ENCODE assay signal across 8 cellular contexts in the genomic region with DNA sequence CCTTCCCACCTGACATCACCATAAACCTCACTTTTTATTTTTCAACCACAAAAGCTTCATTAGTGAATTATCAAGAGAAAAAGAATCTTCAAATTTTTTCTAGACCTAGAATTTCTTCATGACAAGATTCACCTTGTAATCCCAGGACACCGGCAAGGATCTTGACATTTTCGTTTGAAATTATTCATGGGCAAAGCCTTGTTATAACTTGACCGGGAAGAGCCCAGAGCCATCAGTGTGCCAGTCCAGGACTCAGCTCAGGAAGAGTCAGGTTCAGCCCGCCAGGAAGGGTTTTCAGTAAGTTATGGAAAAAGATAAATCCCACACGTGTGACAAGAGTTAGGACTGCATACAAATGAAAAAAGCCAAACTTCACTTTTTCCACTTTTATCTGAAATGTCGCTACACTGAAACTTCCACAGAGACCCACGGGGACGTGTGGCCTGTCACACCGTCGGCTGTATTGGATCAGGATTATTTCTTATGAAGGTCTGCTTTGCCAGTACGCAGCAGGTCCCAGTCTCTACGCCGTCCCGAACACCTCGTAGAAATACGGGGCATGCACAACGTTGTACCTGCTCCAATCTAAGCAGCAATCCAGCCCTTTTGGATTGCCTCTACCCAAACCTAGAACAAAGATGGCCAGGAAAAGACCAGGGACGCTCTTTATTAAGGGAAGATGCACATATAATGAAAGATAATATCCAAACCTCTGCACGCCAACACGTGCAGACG. TPM values are rescaled to one million over a fixed set of nuclear protein-coding genes. Genes with fewer than 3 reads are reported as not detected.
DNase-seq lines count a peak whose midpoint lies in the region; ATAC-seq and TF ChIP-seq lines count a peak whose summit lies in the region.

No MANE protein-coding gene starts in this region.

- intact Hi-C loops in CD4-positive, alpha-beta memory T cell (cut with micrococcal nuclease), result no loop called here

- no peaks in the 10 kb centered on the region for H3K36me3 Mint-ChIP-seq in CD4-positive, alpha-beta memory T cell

- H3K36me3 ChIP-seq in CD4-positive, alpha-beta memory T cell (ENCODE audit: insufficient read depth, low read length), result no peaks in the 10 kb centered on the region
- H3K36me3 ChIP-seq in Peyer's patch (peaks cover 0 to 8% (median 0%) of the 10 kb centered on the region in 3 donors), neuron (ENCODE audit: insufficient read depth, low read length) (peaks cover 3% of the 10 kb centered on the region)

- no peak for ATAC-seq in GM21737 (IDR thresholded peaks at IDR 0.05; ENCODE audit: unreplicated experiment)

- no peaks in the 10 kb centered on the region for H3K9me3 Mint-ChIP-seq in CD4-positive, alpha-beta memory T cell

- no peak overlapping the region for H3K4me3 ChIP-seq in CD4-positive, alpha-beta memory T cell (ENCODE audit: low read length in 2 of 2)
- H3K4me3 ChIP-seq in Peyer's patch, result peak overlapping the region; percentile 48 to 85 (median 70)
- peak overlapping the region; percentile 82 for H3K4me3 ChIP-seq in epithelial cell of proximal tubule (ENCODE audit: low read depth, low read length)
- peak overlapping the region; percentile 58 for H3K4me3 ChIP-seq in neuron (ENCODE audit: low read length)

- no peak for DNase-seq in CD4-positive, alpha-beta memory T cell
- DNase-seq in Peyer's patch, result no peak
- DNase-seq in epithelial cell of proximal tubule (ENCODE audit: low read depth), result no peak
- DNase-seq in NK-92 treated with Interleukin-12 subunit alpha and Interleukin-12 subunit beta, amount 100 ng/mL, for 24 hours (lab: John Stamatoyannopoulos, UW), result no peak
- no peak for DNase-seq in DMS153 treated with DMSO at 0.1 percent for 48 hours (lab: John Stamatoyannopoulos, UW; ENCODE audit: unreplicated experiment)
- no peak for DNase-seq in HEK293T (ENCODE audit: extremely low spot score)

- no peak overlapping the region for H3K27ac Mint-ChIP-seq in CD4-positive, alpha-beta memory T cell

- POLR2A ChIA-PET in CD4-positive, alpha-beta memory T cell (lab: Charles Lee; ENCODE audit: partially characterized antibody), result no interaction called here
- POLR2A ChIA-PET in HEK293T (lab: Yijun Ruan, JAX), result interaction anchor here (1.1 kb wide), 1 partner anchor 9 kb away, joined by 3 read pairs; no protein-coding TSS in a partner anchor

- CTCF ChIA-PET in CD4-positive, alpha-beta memory T cell (lab: Charles Lee; ENCODE audit: partially characterized antibody), result no interaction called here
- CTCF ChIA-PET in HEK293T (lab: Yijun Ruan, JAX), result no interaction called here

- peak overlapping the region; percentile 89 for H2AFZ ChIP-seq in neuron (ENCODE audit: low read depth, low read length)

- H3K4me1 Mint-ChIP-seq in CD4-positive, alpha-beta memory T cell, result peaks cover 10 to 25% (median 14%) of the 10 kb centered on the region in 4 donors

- no peak for TF ChIP-seq POLR2A in Peyer's patch (IDR thresholded peaks at IDR 0.05)

- H3K27me3 Mint-ChIP-seq in CD4-positive, alpha-beta memory T cell, result peaks cover 47 to 49% of the 10 kb centered on the region in 2 donors

- peaks cover 11% of the 10 kb centered on the region for H3K27me3 ChIP-seq in CD4-positive, alpha-beta memory T cell (ENCODE audit: insufficient read depth, low read length)
- H3K27me3 ChIP-seq in Peyer's patch (no peaks in the 10 kb centered on the region), neuron (ENCODE audit: insufficient read depth, low read length) (no peaks in the 10 kb centered on the region)

- peak overlapping the region; percentile 21 to 80 (median 63) for H3K4me3 Mint-ChIP-seq in CD4-positive, alpha-beta memory T cell

- no peak overlapping the region for H3K27ac ChIP-seq in CD4-positive, alpha-beta memory T cell (ENCODE audit: low read depth, low read length)
- H3K27ac ChIP-seq in Peyer's patch, result peak overlapping the region; percentile 75 to 92 (median 88)

- H3K9me3 ChIP-seq in CD4-positive, alpha-beta memory T cell (ENCODE audit: control insufficient read depth in 1 of 2, low read length in 2 of 2), result no peaks in the 10 kb centered on the region
- no peaks in the 10 kb centered on the region for H3K9me3 ChIP-seq in Peyer's patch
- no peaks in the 10 kb centered on the region for H3K9me3 ChIP-seq in neuron (ENCODE audit: low read length)

- H3K4me1 ChIP-seq in CD4-positive, alpha-beta memory T cell (ENCODE audit: insufficient read depth, low read length), result peaks cover 10% of the 10 kb centered on the region
- H3K4me1 ChIP-seq in Peyer's patch (peaks cover 0 to 11% (median 5%) of the 10 kb centered on the region in 4 donors), neuron (ENCODE audit: insufficient read depth, low read length) (peaks cover 8% of the 10 kb centered on the region)

- TF ChIP-seq CTCF in Peyer's patch (IDR thresholded peaks at IDR 0.05), result no peak
- no peak for TF ChIP-seq CTCF in epithelial cell of proximal tubule (conservative IDR thresholded peaks at IDR 0.05; ENCODE audit: low read depth, low read length)

TF ChIP-seq in HEK293T, 16 proteins besides CTCF, POLR2A, EP300 and RAD21:
- TF ChIP-seq CTBP1 (IDR thresholded peaks at IDR 0.05; ENCODE audit: borderline replicate concordance) (no peak), FOXK2 (IDR thresholded peaks at IDR 0.05) (no peak), FOXA1 (IDR thresholded peaks at IDR 0.05) (no peak), FOXM1 (IDR thresholded peaks at IDR 0.05; ENCODE audit: borderline replicate concordance) (no peak), BHLHE40 (IDR thresholded peaks at IDR 0.05; ENCODE audit: borderline replicate concordance) (no peak), ELF4 (IDR thresholded peaks at IDR 0.05) (no peak), TARDBP (IDR thresholded peaks at IDR 0.05) (no peak), NFRKB (IDR thresholded peaks at IDR 0.05) (no peak), ZNF384 (IDR thresholded peaks at IDR 0.05) (no peak), LEF1 (IDR thresholded peaks at IDR 0.05; ENCODE audit: borderline replicate concordance) (no peak), L3MBTL2 (conservative IDR thresholded peaks at IDR 0.05) (no peak), HDGF (IDR thresholded peaks at IDR 0.05; ENCODE audit: borderline replicate concordance) (no peak), SUZ12 (IDR thresholded peaks at IDR 0.05) (no peak), ARNT (IDR thresholded peaks at IDR 0.05) (no peak), SP1 (IDR thresholded peaks at IDR 0.05) (no peak)
- TF ChIP-seq, protein P1, sequence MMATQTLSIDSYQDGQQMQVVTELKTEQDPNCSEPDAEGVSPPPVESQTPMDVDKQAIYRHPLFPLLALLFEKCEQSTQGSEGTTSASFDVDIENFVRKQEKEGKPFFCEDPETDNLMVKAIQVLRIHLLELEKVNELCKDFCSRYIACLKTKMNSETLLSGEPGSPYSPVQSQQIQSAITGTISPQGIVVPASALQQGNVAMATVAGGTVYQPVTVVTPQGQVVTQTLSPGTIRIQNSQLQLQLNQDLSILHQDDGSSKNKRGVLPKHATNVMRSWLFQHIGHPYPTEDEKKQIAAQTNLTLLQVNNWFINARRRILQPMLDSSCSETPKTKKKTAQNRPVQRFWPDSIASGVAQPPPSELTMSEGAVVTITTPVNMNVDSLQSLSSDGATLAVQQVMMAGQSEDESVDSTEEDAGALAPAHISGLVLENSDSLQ (IDR thresholded peaks at IDR 0.05), result no peak

RNA-seq across cellular contexts. Expression of gene F3, which starts 1.0 kb away (rescaled TPM):
- total RNA-seq in CD4-positive, alpha-beta memory T cell, result under 1 TPM; 0.22 to 0.44 TPM
- polyA plus RNA-seq in CD4-positive, alpha-beta memory T cell, result not detected
- 100 to 1,000 TPM in 3 of 4 donors, 10 to 100 TPM in 1; 76.9 to 445 (median 137) TPM for total RNA-seq in Peyer's patch
- total RNA-seq in epithelial cell of proximal tubule, result 179 and 246 TPM in 2 replicates

Comparison
In these comparisons a context has a peak if more than half of its experiments do, and no peak if none do; other contexts are left out.
1. H3K4me3 ChIP-seq: peak in Peyer's patch (4 of 4), epithelial cell of proximal tubule (single experiment) and neuron (single experiment); none in CD4-positive, alpha-beta memory T cell (0 of 2).
2. RNA of gene F3, which starts 1.0 kb away (total RNA-seq): 179 to 246 TPM in epithelial cell of proximal tubule and 76.9 to 445 TPM in Peyer's patch; 0.22 to 0.44 TPM in CD4-positive, alpha-beta memory T cell; every median in the first group is over 10 times any median in the second.